ENCODE assay signal across 17 cellular contexts in genomic region chrX:52138830-52139544, GRCh38. TPM values are rescaled to one million over a fixed set of nuclear protein-coding genes. Genes with fewer than 3 reads are reported as not detected.
A peak's percentile ranks its signal among the peaks of the same experiment; 100 is the strongest.
DNase-seq lines count a peak whose midpoint lies in the region; ATAC-seq and TF ChIP-seq lines count a peak whose summit lies in the region.
"Had no signal": no experiment of that assay in that cellular context is flagged by ENCODE, and none has a peak within 500 bp of the region (broad histone marks: within the 10 kb centered on the region; RNA-seq: fewer than 3 reads in every experiment).

No MANE protein-coding gene starts in this region.

- H3K4me2 ChIP-seq in osteoblast (ENCODE audit: insufficient read depth, low read length): no peak overlapping the region
- H3K4me2 ChIP-seq: A549; BLaER1 treated with 17β-estradiol and CSF1 and Interleukin-3, amounts not matched to agents 10 nM and 100 nM had no signal

- no peak for ATAC-seq in HG03139 (IDR thresholded peaks at IDR 0.05; ENCODE audit: unreplicated experiment)
- ATAC-seq in HG03039 (IDR thresholded peaks at IDR 0.05; ENCODE audit: unreplicated experiment): no peak
- no peak for ATAC-seq in HG03196 (IDR thresholded peaks at IDR 0.05; ENCODE audit: unreplicated experiment)
- ATAC-seq: A549; CD8-positive, alpha-beta T cell had no signal

- no peak for TF ChIP-seq CTCF in osteoblast (IDR thresholded peaks at IDR 0.05; ENCODE audit: extremely low read depth, low read depth, low read length)

- no peaks in the 10 kb centered on the region for H3K27me3 ChIP-seq in osteoblast (ENCODE audit: insufficient read depth, low read length)

- H3K4me1 ChIP-seq in osteoblast (ENCODE audit: insufficient read depth, low read length): no peaks in the 10 kb centered on the region
- H3K4me1 ChIP-seq: A549; BLaER1 treated with 17β-estradiol and CSF1 and Interleukin-3, amounts not matched to agents 10 nM and 100 nM; Caco-2 had no signal

- DNase-seq in dedifferentiated amniotic fluid mesenchymal stem cell (ENCODE audit: extremely low spot score) (peak; percentile 10), islet precursor cell (peak; percentile 37), osteoblast (ENCODE audit: insufficient read length, low spot score, missing footprints) (peak; percentile 43)
- DNase-seq: AML-193; Caco-2; Calu3; CD4-positive, alpha-beta T cell; CD8-positive, alpha-beta T cell; DMS79 treated with DMSO at 0.1 percent for 48 hours; GF-D8 had no signal

- H2AFZ ChIP-seq in osteoblast (ENCODE audit: low read length): no peak overlapping the region

- no peaks in the 10 kb centered on the region for H3K79me2 ChIP-seq in osteoblast (ENCODE audit: insufficient read depth, low read length)

- H3K4me3 ChIP-seq in osteoblast (ENCODE audit: insufficient read depth, low read length): no peak overlapping the region
- H3K4me3 ChIP-seq: A549; BLaER1 treated with 17β-estradiol and CSF1 and Interleukin-3, amounts not matched to agents 10 nM and 100 nM had no signal

- no peaks in the 10 kb centered on the region for H3K9me3 ChIP-seq in osteoblast (ENCODE audit: low read depth, low read length)
- H3K9me3 ChIP-seq: A549; BLaER1 treated with 17β-estradiol and CSF1 and Interleukin-3, amounts not matched to agents 10 nM and 100 nM; Caco-2 had no signal

- H4K20me1 ChIP-seq in osteoblast (ENCODE audit: insufficient read depth, low read length): no peaks in the 10 kb centered on the region

- H3K27ac ChIP-seq in osteoblast (ENCODE audit: low read depth, low read length): no peak overlapping the region
- H3K27ac ChIP-seq: 22Rv1; A549; BLaER1 treated with 17β-estradiol and CSF1 and Interleukin-3, amounts not matched to agents 10 nM and 100 nM; C4-2B had no signal

- no peaks in the 10 kb centered on the region for H3K36me3 ChIP-seq in osteoblast (ENCODE audit: insufficient read depth, low read length)
- H3K36me3 ChIP-seq: BLaER1 treated with 17β-estradiol and CSF1 and Interleukin-3, amounts not matched to agents 10 nM and 100 nM had no signal

RNA-seq across cellular contexts. Expression of gene MAGED4, which starts 45.7 kb away (rescaled TPM):
- 42.4 and 58.6 TPM in 2 replicates for total RNA-seq in osteoblast
- total RNA-seq: Caco-2 had no signal
